In the genomic region with DNA sequence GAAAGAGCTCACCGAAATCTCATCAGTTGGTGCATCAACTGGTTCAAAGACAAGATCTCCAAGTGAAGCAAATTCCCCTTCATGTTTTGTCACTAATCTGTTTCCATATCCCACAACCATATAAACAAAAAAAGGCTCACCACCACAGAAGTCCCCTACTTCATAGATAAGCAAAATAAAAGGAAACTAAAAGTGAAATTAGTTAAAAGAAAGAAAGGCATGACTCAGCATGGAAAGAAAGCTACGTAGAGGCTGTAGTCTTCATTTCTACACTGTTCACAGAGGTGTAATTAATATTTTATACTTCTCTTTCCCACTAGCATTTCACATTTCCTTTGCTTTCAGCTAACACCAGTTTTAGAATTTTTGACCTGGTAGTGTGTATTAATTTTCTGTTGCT, we compare ENCODE assay signal across 26 cellular contexts.
"Had no signal": no experiment of that assay in that cellular context is flagged by ENCODE, and none has a peak within 500 bp of the region (broad histone marks: within the 10 kb centered on the region; RNA-seq: fewer than 3 reads in every experiment).

No MANE protein-coding gene starts in this region.

- H3K4me1 ChIP-seq: esophagus muscularis mucosa, foreskin keratinocyte, heart left ventricle, neural progenitor cell, parathyroid adenoma, right atrium auricular region, spleen, tibial nerve, upper lobe of left lung had no signal

- H3K4me2 ChIP-seq: hepatocyte, neural progenitor cell had no signal

- ATAC-seq: foreskin keratinocyte; gastroesophageal sphincter; heart left ventricle; left lobe of liver; mucosa of descending colon; natural killer cell treated with Interleukin-12 subunit alpha and Interleukin-12 subunit beta and Interleukin-15 and Interleukin-18, amount 100 ng/mL, for 72 hours; stimulated activated memory B cell treated with anti-CD40 and anti-IgM and Interleukin-4, amounts not matched to agents 10 μg/mL and 1 μg/mL and 100 μg/mL, for 72 hours had no signal

- DNase-seq: dermis blood vessel endothelial cell; effector memory CD4-positive, alpha-beta T cell; foreskin keratinocyte; heart left ventricle; kidney; mesenchymal stem cell; mucosa of descending colon; naive B cell; sigmoid colon; spleen; stimulated activated CD4-positive, alpha-beta T cell treated with anti-CD3 and anti-CD28 coated beads, Interleukin-4, amount 100 ng/mL, for 4 hours had no signal

- H3K4me3 ChIP-seq: coronary artery, esophagus muscularis mucosa, gastroesophageal sphincter, heart left ventricle, hepatocyte, lung, mucosa of descending colon, neural progenitor cell, right atrium auricular region, sigmoid colon, spleen, thoracic aorta, tibial nerve, upper lobe of left lung had no signal

- FAIRE-seq: kidney, urothelium cell line had no signal

- H3K9me3 ChIP-seq: esophagus muscularis mucosa, gastroesophageal sphincter, right atrium auricular region, sigmoid colon, thoracic aorta, tibial nerve, upper lobe of left lung had no signal

- H3K27ac ChIP-seq: coronary artery, esophagus muscularis mucosa, foreskin keratinocyte, gastroesophageal sphincter, heart left ventricle, hepatocyte, neural progenitor cell, parathyroid adenoma, right atrium auricular region, sigmoid colon, spleen, thoracic aorta, tibial nerve, upper lobe of left lung had no signal
